ENCODE assay signal across 7 cellular contexts in the genomic region with DNA sequence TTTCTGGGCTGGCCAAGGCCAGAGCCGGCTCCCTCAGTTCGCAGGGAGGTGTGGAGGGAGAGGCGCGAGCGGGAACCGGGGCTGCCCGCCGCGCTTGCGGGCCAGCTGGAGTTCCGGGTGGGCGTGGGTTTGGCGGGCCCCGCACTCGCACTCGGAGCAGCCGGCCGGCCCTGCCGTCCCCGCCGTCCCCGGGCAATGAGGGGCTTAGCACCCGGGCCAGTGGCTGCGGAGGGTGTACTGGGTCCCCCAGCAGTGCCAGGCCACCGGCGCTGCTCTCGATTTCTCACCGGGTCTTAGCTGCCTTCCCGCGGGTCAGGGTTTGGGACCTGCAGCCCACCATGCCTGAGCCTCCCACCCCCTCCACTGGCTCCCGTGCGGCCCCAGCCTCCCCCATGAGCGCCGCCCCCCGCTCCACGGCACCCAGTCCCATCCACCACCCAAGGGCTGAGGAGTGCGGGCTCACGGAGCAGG. TPM values are rescaled to one million over a fixed set of nuclear protein-coding genes. Genes with fewer than 3 reads are reported as not detected.
DNase-seq lines count a peak whose midpoint lies in the region; ATAC-seq and TF ChIP-seq lines count a peak whose summit lies in the region.
"Not testable (repeated sequence)": the region's sequence is repeated elsewhere in the genome, so short reads cannot be mapped to it uniquely, and the experiment has no call there.

No MANE protein-coding gene starts in this region.

- not testable (repeated sequence) for H2BK12ac ChIP-seq in neuronal stem cell (ENCODE audit: low read length)

- not testable (repeated sequence) for BruUV-seq in Caco-2 (replicated peaks; lab: Mats Ljungman, UMichigan)

- H2AFZ ChIP-seq in neuronal stem cell (ENCODE audit: low read length): not testable (repeated sequence)

- ATAC-seq in gastroesophageal sphincter: not testable (repeated sequence)

- not testable (repeated sequence) for H2AK5ac ChIP-seq in neuronal stem cell (ENCODE audit: low read depth, low read length)

- H3K23ac ChIP-seq in neuronal stem cell (ENCODE audit: low read depth, low read length, poor library complexity): peak overlapping the region; percentile 17

- POLR2A ChIA-PET in Caco-2 (lab: Charles Lee): interaction anchor here (2.4 kb wide), 1 partner anchor 8 kb away, joined by 15 read pairs; a partner anchor contains a TSS
- POLR2A ChIA-PET in RWPE1 (lab: Yijun Ruan, JAX; ENCODE audit: low non-redundant PET): not testable (repeated sequence)

- not testable (repeated sequence) for H3K9me3 Mint-ChIP-seq in Caco-2 (ENCODE audit: unreplicated experiment)

- not testable (repeated sequence) for H2BK15ac ChIP-seq in neuronal stem cell (ENCODE audit: low read length)

- not testable (repeated sequence) for TF ChIP-seq CTCF in Caco-2 (IDR thresholded peaks at IDR 0.05; ENCODE audit: insufficient read depth in 1 of 2, low read depth in 1 of 2, low read length in 1 of 2, severe bottlenecking in 1 of 2, unreplicated experiment in 1 of 2); RWPE1 (conservative IDR thresholded peaks at IDR 0.05; ENCODE audit: low read depth); ascending aorta (IDR thresholded peaks at IDR 0.05); gastroesophageal sphincter (IDR thresholded peaks at IDR 0.05); testis (IDR thresholded peaks at IDR 0.05)

- CTCF ChIA-PET in Caco-2 (lab: Charles Lee) (interaction anchor here (0.6 to 0.8 kb wide), 3 partner anchors 8 to 274 kb away, joined by 3 to 4 read pairs (median 3); a partner anchor contains a TSS), RWPE1 (lab: Yijun Ruan, JAX) (interaction anchor here (0.6 kb wide), 1 partner anchor 25 kb away, joined by 3 read pairs; no protein-coding TSS in a partner anchor)

- H3K27me3 Mint-ChIP-seq in Caco-2 (ENCODE audit: insufficient read depth, unreplicated experiment): not testable (repeated sequence)

- H3K4me1 ChIP-seq in Caco-2 (peaks cover 28% of the 10 kb centered on the region), ascending aorta (peaks cover 12 to 20% of the 10 kb centered on the region in 2 donors), gastroesophageal sphincter (peaks cover 0 to 53% (median 15%) of the 10 kb centered on the region in 3 donors), neuronal stem cell (ENCODE audit: control insufficient read depth in 2 of 2, insufficient read depth in 1 of 2, low read depth in 1 of 2, low read length in 2 of 2) (peaks cover 11 to 14% of the 10 kb centered on the region in 2 donors), testis (peaks cover 14% of the 10 kb centered on the region)

- H3K27ac Mint-ChIP-seq in Caco-2 (ENCODE audit: unreplicated experiment): peak overlapping the region; percentile 76

- not testable (repeated sequence) for TF ChIP-seq EP300 in gastroesophageal sphincter (IDR thresholded peaks at IDR 0.05)

- peaks cover 23% of the 10 kb centered on the region for H3K4me1 Mint-ChIP-seq in Caco-2 (ENCODE audit: low read depth, unreplicated experiment)

- H3K27me3 ChIP-seq in Caco-2 (replicated peaks; ENCODE audit: control insufficient read depth, insufficient read depth, low read length); ascending aorta; gastroesophageal sphincter; neuronal stem cell (ENCODE audit: control insufficient read depth in 3 of 3, insufficient read depth in 3 of 3, low read depth in 1 of 3, low read length in 3 of 3); testis: not testable (repeated sequence)

- not testable (repeated sequence) for H2BK5ac ChIP-seq in neuronal stem cell (ENCODE audit: low read length)

- not testable (repeated sequence) for H2BK120ac ChIP-seq in neuronal stem cell (ENCODE audit: low read depth, low read length)

- H3K36me3 ChIP-seq in Caco-2 (ENCODE audit: control insufficient read depth, insufficient read depth, low read length); testis (ENCODE audit: low read depth, missing control alignments): not testable (repeated sequence)
- H3K36me3 ChIP-seq in ascending aorta: peaks cover 4 to 34% of the 10 kb centered on the region in 2 donors
- H3K36me3 ChIP-seq in gastroesophageal sphincter: peaks cover 0 to 41% of the 10 kb centered on the region in 2 donors
- H3K36me3 ChIP-seq in neuronal stem cell (replicated peaks in 1 of 2; ENCODE audit: control insufficient read depth in 2 of 2, insufficient read depth in 2 of 2, low read length in 2 of 2): peaks cover 30 to 41% of the 10 kb centered on the region in 2 donors

- H3K4me3 ChIP-seq in Caco-2 (ENCODE audit: low read depth, low read length); ascending aorta; gastroesophageal sphincter; neuronal stem cell (ENCODE audit: low read length in 2 of 2): not testable (repeated sequence)
- peak overlapping the region; percentile 1 to 45 for H3K4me3 ChIP-seq in testis

- H4K8ac ChIP-seq in neuronal stem cell (ENCODE audit: low read depth, low read length): not testable (repeated sequence)

- peaks cover 17% of the 10 kb centered on the region for H3K79me1 ChIP-seq in neuronal stem cell (ENCODE audit: low read depth, low read length)

- H3K27ac ChIP-seq in RWPE1 (peak overlapping the region; percentile 98), ascending aorta (peak overlapping the region; percentile 61 to 73), gastroesophageal sphincter (peak overlapping the region in 3 of 4 donors; percentile 49 to 54 (median 51))
- H3K27ac ChIP-seq in neuronal stem cell (replicated peaks; ENCODE audit: low read length); testis: not testable (repeated sequence)

- H3K9me3 ChIP-seq in Caco-2; ascending aorta; gastroesophageal sphincter; neuronal stem cell (replicated peaks in 1 of 2; ENCODE audit: control insufficient read depth in 2 of 2, insufficient read depth in 1 of 2, low read depth in 1 of 2, low read length in 2 of 2); testis: not testable (repeated sequence)

- not testable (repeated sequence) for H3K9ac ChIP-seq in neuronal stem cell (ENCODE audit: low read depth, low read length, poor library complexity)

- not testable (repeated sequence) for DNase-seq in Caco-2; RWPE1 (ENCODE audit: low spot score); ascending aorta (ENCODE audit: low spot score in 2 of 2); neuronal stem cell (ENCODE audit: low spot score); testis
- DNase-seq in activated CD8-positive, alpha-beta memory T cell treated with anti-CD3 and anti-CD28 coated beads, Interleukin-2, amount 50 U/mL, for 48 hours: peak; percentile 66

- H3K4me3 Mint-ChIP-seq in Caco-2 (ENCODE audit: unreplicated experiment): not testable (repeated sequence)

- H3K18ac ChIP-seq in neuronal stem cell (ENCODE audit: low read length): peak overlapping the region; percentile 9

- no CpG with 5 or more reads among the region's 38 CpGs for WGBS in gastroesophageal sphincter (ENCODE audit: low coverage in 1 of 2), 2 donors
- no CpG with 5 or more reads among the region's 38 CpGs for WGBS in neuronal stem cell (ENCODE audit: extremely low coverage in 2 of 2, insufficient read length in 2 of 2, insufficient replicate concordance in 1 of 2), 2 donors
- WGBS in testis, 2 donors: 61 to 65% methylated on average over 4 to 37 of the region's 38 CpGs

- H3K4me2 ChIP-seq in neuronal stem cell (ENCODE audit: insufficient read depth, low read length, poor library complexity, severe bottlenecking): not testable (repeated sequence)

- not testable (repeated sequence) for TF ChIP-seq POLR2A in gastroesophageal sphincter (IDR thresholded peaks at IDR 0.05); testis (IDR thresholded peaks at IDR 0.05)

- H3K4ac ChIP-seq in neuronal stem cell (ENCODE audit: low read length): not testable (repeated sequence)

- intact Hi-C loops in Caco-2 (cut with micrococcal nuclease; ENCODE audit: unreplicated experiment); ascending aorta (cut with DNase I); testis (cut with DNase I; ENCODE audit: low total_unique reads): not testable (repeated sequence)

- not testable (repeated sequence) for H4K91ac ChIP-seq in neuronal stem cell (ENCODE audit: low read depth, low read length, poor library complexity)

- not testable (repeated sequence) for H3K14ac ChIP-seq in neuronal stem cell (ENCODE audit: low read length)

- H3K36me3 Mint-ChIP-seq in Caco-2 (ENCODE audit: insufficient read depth, unreplicated experiment): peaks cover 69% of the 10 kb centered on the region

RNA-seq across cellular contexts. Expression of a gene that starts 5.2 kb away (rescaled TPM):
- total RNA-seq in Caco-2 (2022) (976 and 995 TPM in 2 replicates), ascending aorta (1,224 TPM), gastroesophageal sphincter (1,000 to 10,000 TPM in 3 of 4 donors, 100 to 1,000 TPM in 1; 775 to 1,945 (median 1,298) TPM), testis (100 to 1,000 TPM; 491 to 999 TPM)
- 2,500 TPM for polyA plus RNA-seq in neuronal stem cell (2013, experiment 1 of 2)
- polyA plus RNA-seq in neuronal stem cell (2013, experiment 2 of 2): 2,467 TPM
- 965 TPM for polyA plus RNA-seq in testis (ENCODE audit: insufficient read depth, low read depth, low replicate concordance)

RNA-seq across cellular contexts. Expression of a gene that starts 7.2 kb away (rescaled TPM):
- total RNA-seq in Caco-2 (2022): 62.4 and 67.9 TPM in 2 replicates
- 94.0 TPM for total RNA-seq in ascending aorta
- total RNA-seq in gastroesophageal sphincter: 10 to 100 TPM; 10.6 to 21.4 (median 19.5) TPM
- 7.8 TPM for polyA plus RNA-seq in neuronal stem cell (2013, experiment 1 of 2)
- polyA plus RNA-seq in neuronal stem cell (2013, experiment 2 of 2): 7.4 TPM
- 10 to 100 TPM; 16.0 to 17.1 TPM for total RNA-seq in testis
- 26.7 TPM for polyA plus RNA-seq in testis (ENCODE audit: insufficient read depth, low read depth, low replicate concordance)

RNA-seq across cellular contexts. Expression of a gene that starts 15.7 kb away (rescaled TPM):
- total RNA-seq in Caco-2 (2022): 14.0 and 16.3 TPM in 2 replicates
- 37.4 TPM for total RNA-seq in ascending aorta
- total RNA-seq in gastroesophageal sphincter: 10 to 100 TPM; 12.6 to 20.2 (median 13.8) TPM
- polyA plus RNA-seq in neuronal stem cell (2013, experiment 1 of 2): 18.1 TPM
- polyA plus RNA-seq in neuronal stem cell (2013, experiment 2 of 2): 16.4 TPM
- total RNA-seq in testis: 10 to 100 TPM; 38.9 to 51.6 TPM
- 27.7 TPM for polyA plus RNA-seq in testis (ENCODE audit: insufficient read depth, low read depth, low replicate concordance)

RNA-seq across cellular contexts. Expression of a gene that starts 16.7 kb away (rescaled TPM):
- 26.8 and 29.0 TPM in 2 replicates for total RNA-seq in Caco-2 (2022)
- total RNA-seq in ascending aorta: 46.1 TPM
- total RNA-seq in gastroesophageal sphincter: 10 to 100 TPM; 34.6 to 46.8 (median 45.1) TPM
- polyA plus RNA-seq in neuronal stem cell (2013, experiment 1 of 2): 4.3 TPM
- polyA plus RNA-seq in neuronal stem cell (2013, experiment 2 of 2): 4.5 TPM
- total RNA-seq in testis: 10 to 100 TPM; 26.7 to 27.1 TPM
- 26.0 TPM for polyA plus RNA-seq in testis (ENCODE audit: insufficient read depth, low read depth, low replicate concordance)

RNA-seq across cellular contexts. Expression of a gene that starts 23.3 kb away (rescaled TPM):
- total RNA-seq in Caco-2 (2022) (42.3 and 46.5 TPM in 2 replicates), ascending aorta (256 TPM), gastroesophageal sphincter (100 to 1,000 TPM in 3 of 4 donors, 10 to 100 TPM in 1; 80.7 to 335 (median 186) TPM), testis (10 to 100 TPM; 47.1 to 54.1 TPM)
- polyA plus RNA-seq in neuronal stem cell (2013, experiment 1 of 2): 68.8 TPM
- 66.4 TPM for polyA plus RNA-seq in neuronal stem cell (2013, experiment 2 of 2)
- 35.8 TPM for polyA plus RNA-seq in testis (ENCODE audit: insufficient read depth, low read depth, low replicate concordance)
